In genomic region chr4:5378002-5378401, GRCh38 we compare ENCODE assay signal across 15 cellular contexts.
DNase-seq lines count a peak whose midpoint lies in the region; ATAC-seq and TF ChIP-seq lines count a peak whose summit lies in the region.
"Had no signal": no experiment of that assay in that cellular context is flagged by ENCODE, and none has a peak within 500 bp of the region (broad histone marks: within the 10 kb centered on the region; RNA-seq: fewer than 3 reads in every experiment).

No MANE protein-coding gene starts in this region.

- H3K9me2 ChIP-seq in MM.1S (replicated peaks; ENCODE audit: insufficient read depth, low read length) = no peaks in the 10 kb centered on the region

- no peaks in the 10 kb centered on the region for H3K36me3 ChIP-seq in cardiac muscle cell
- H3K36me3 ChIP-seq in MM.1S (replicated peaks; ENCODE audit: insufficient read depth, low read length) = no peaks in the 10 kb centered on the region

- no peaks in the 10 kb centered on the region for H3K4me1 Mint-ChIP-seq in activated CD4-positive, alpha-beta memory T cell treated with anti-CD3 and anti-CD28 coated beads, Interleukin-2, amount 10 ng/mL, durations not matched to agents 7 days and 5 days
- H3K4me1 Mint-ChIP-seq: activated CD4-positive, alpha-beta T cell treated with anti-CD3 and anti-CD28 coated beads for 36 hours had no signal

- H3K4me3 Mint-ChIP-seq in activated CD4-positive, alpha-beta memory T cell treated with anti-CD3 and anti-CD28 coated beads, Interleukin-2, amount 10 ng/mL, durations not matched to agents 7 days and 5 days = no peak overlapping the region
- H3K4me3 Mint-ChIP-seq: activated CD4-positive, alpha-beta T cell treated with anti-CD3 and anti-CD28 coated beads for 36 hours had no signal

- H3K27me3 ChIP-seq in cardiac muscle cell = no peaks in the 10 kb centered on the region
- no peaks in the 10 kb centered on the region for H3K27me3 ChIP-seq in right cardiac atrium (ENCODE audit: control insufficient read depth, insufficient read depth)
- H3K27me3 ChIP-seq in MM.1S (replicated peaks; ENCODE audit: insufficient read depth, low read length) = no peaks in the 10 kb centered on the region
- H3K27me3 ChIP-seq: BLaER1 treated with 17β-estradiol and CSF1 and Interleukin-3, amounts not matched to agents 10 nM and 100 nM had no signal

- no peaks in the 10 kb centered on the region for H3F3A ChIP-seq in MM.1S (ENCODE audit: insufficient read depth, low read length)

- H3K4me3 ChIP-seq in cardiac muscle cell = no peak overlapping the region
- no peak overlapping the region for H3K4me3 ChIP-seq in right cardiac atrium (ENCODE audit: low read length)
- H3K4me3 ChIP-seq in MM.1S (ENCODE audit: low read length) = no peak overlapping the region
- H3K4me3 ChIP-seq in choroid plexus epithelial cell (ENCODE audit: low read depth, low read length) = no peak overlapping the region
- H3K4me3 ChIP-seq: BLaER1 treated with 17β-estradiol and CSF1 and Interleukin-3, amounts not matched to agents 10 nM and 100 nM; skin epidermis had no signal

- H3K27ac Mint-ChIP-seq in activated CD4-positive, alpha-beta memory T cell treated with anti-CD3 and anti-CD28 coated beads, Interleukin-2, amount 10 ng/mL, durations not matched to agents 7 days and 5 days = no peak overlapping the region
- H3K27ac Mint-ChIP-seq: activated CD4-positive, alpha-beta T cell treated with anti-CD3 and anti-CD28 coated beads for 36 hours had no signal

- ATAC-seq in right cardiac atrium (no peak), HG03135 (IDR thresholded peaks at IDR 0.05; ENCODE audit: unreplicated experiment) (no peak)
- ATAC-seq: activated CD4-positive, alpha-beta T cell treated with anti-CD3 and anti-CD28 coated beads for 36 hours had no signal

- H2AFZ ChIP-seq in MM.1S (ENCODE audit: low read length) = no peak overlapping the region

- no peak overlapping the region for H3K27ac ChIP-seq in cardiac muscle cell
- H3K27ac ChIP-seq in right cardiac atrium (ENCODE audit: low read length) = no peak overlapping the region
- no peak overlapping the region for H3K27ac ChIP-seq in MM.1S (ENCODE audit: low read length)
- H3K27ac ChIP-seq: BLaER1 treated with 17β-estradiol and CSF1 and Interleukin-3, amounts not matched to agents 10 nM and 100 nM; skin epidermis had no signal

- no peaks in the 10 kb centered on the region for H3K79me2 ChIP-seq in MM.1S (ENCODE audit: low read length)

- intact Hi-C loops in right cardiac atrium (cut with DNase I) = no loop called here

- no peaks in the 10 kb centered on the region for H4K20me1 ChIP-seq in MM.1S (ENCODE audit: insufficient read depth, low read length)
- H4K20me1 ChIP-seq: BLaER1 treated with 17β-estradiol and CSF1 and Interleukin-3, amounts not matched to agents 10 nM and 100 nM had no signal

- H3K36me3 Mint-ChIP-seq in activated CD4-positive, alpha-beta memory T cell treated with anti-CD3 and anti-CD28 coated beads, Interleukin-2, amount 10 ng/mL, durations not matched to agents 7 days and 5 days (ENCODE audit: low read depth) = no peaks in the 10 kb centered on the region

- H3K4me1 ChIP-seq in cardiac muscle cell (ENCODE audit: low read depth) = no peaks in the 10 kb centered on the region
- H3K4me1 ChIP-seq in right cardiac atrium (ENCODE audit: control insufficient read depth, insufficient read depth, low read length) = no peaks in the 10 kb centered on the region
- no peaks in the 10 kb centered on the region for H3K4me1 ChIP-seq in MM.1S (ENCODE audit: low read length)

- DNase-seq in cardiac muscle cell (ENCODE audit: low read depth in 1 of 2, low spot score in 1 of 2) (no peak), right cardiac atrium (no peak), MM.1S (no peak), choroid plexus epithelial cell (ENCODE audit: low read depth) (peak; percentile 19), NCI-H146 (lab: John Stamatoyannopoulos, UW) (no peak), DMS79 treated with DMSO at 0.1 percent for 48 hours (lab: John Stamatoyannopoulos, UW) (no peak)
- DNase-seq in activated CD4-positive, alpha-beta memory T cell treated with anti-CD3 and anti-CD28 coated beads, Interleukin-2, amount 10 ng/mL, durations not matched to agents 7 days and 5 days = no peak
- DNase-seq: activated CD4-positive, alpha-beta T cell treated with anti-CD3 and anti-CD28 coated beads for 36 hours; activated naive CD4-positive, alpha-beta T cell treated with Interleukin-2 at 50 U/mL for 16 hours; effector CD8-positive, alpha-beta T cell; NCI-H2029; Right ventricle myocardium superior had no signal

- no peak overlapping the region for H3K9ac ChIP-seq in MM.1S (ENCODE audit: low read length)
- H3K9ac ChIP-seq: BLaER1 treated with 17β-estradiol and CSF1 and Interleukin-3, amounts not matched to agents 10 nM and 100 nM had no signal

- CTCF ChIA-PET in activated CD4-positive, alpha-beta memory T cell treated with anti-CD3 and anti-CD28 coated beads, Interleukin-2, amount 10 ng/mL, durations not matched to agents 7 days and 5 days (lab: Charles Lee) = no interaction called here

- no peaks in the 10 kb centered on the region for H3K27me3 Mint-ChIP-seq in activated CD4-positive, alpha-beta memory T cell treated with anti-CD3 and anti-CD28 coated beads, Interleukin-2, amount 10 ng/mL, durations not matched to agents 7 days and 5 days

- 72% methylated on average over 8 of the region's 8 CpGs for WGBS in right cardiac atrium

- H3K9me3 Mint-ChIP-seq in activated CD4-positive, alpha-beta memory T cell treated with anti-CD3 and anti-CD28 coated beads, Interleukin-2, amount 10 ng/mL, durations not matched to agents 7 days and 5 days = peaks cover 7% of the 10 kb centered on the region

- TF ChIP-seq CTCF in cardiac muscle cell (IDR thresholded peaks at IDR 0.05; ENCODE audit: low read depth, low read length) = peak; percentile 17
- TF ChIP-seq CTCF in MM.1S (IDR thresholded peaks at IDR 0.05; ENCODE audit: low read length) = peak; percentile 30
- TF ChIP-seq CTCF in choroid plexus epithelial cell (conservative IDR thresholded peaks at IDR 0.05; ENCODE audit: low read depth, low read length) = peak; percentile 31

- POLR2A ChIA-PET in activated CD4-positive, alpha-beta memory T cell treated with anti-CD3 and anti-CD28 coated beads, Interleukin-2, amount 10 ng/mL, durations not matched to agents 7 days and 5 days (lab: Charles Lee) = no interaction called here

- no peak overlapping the region for H3K4me2 ChIP-seq in MM.1S (ENCODE audit: low read depth, low read length)
- H3K4me2 ChIP-seq: BLaER1 treated with 17β-estradiol and CSF1 and Interleukin-3, amounts not matched to agents 10 nM and 100 nM had no signal

- H3K9me3 ChIP-seq in cardiac muscle cell (ENCODE audit: low read depth) (no peaks in the 10 kb centered on the region), right cardiac atrium (ENCODE audit: control insufficient read depth, low read length) (no peaks in the 10 kb centered on the region), MM.1S (replicated peaks; ENCODE audit: insufficient read depth, low read length) (no peaks in the 10 kb centered on the region)
